In genomic region chr12:57129311-57130288, GRCh38 we compare ENCODE assay signal across 6 cellular contexts. TPM values are rescaled to one million over a fixed set of nuclear protein-coding genes. Genes with fewer than 3 reads are reported as not detected.
DNase-seq lines count a peak whose midpoint lies in the region; TF ChIP-seq lines count a peak whose summit lies in the region.

No MANE protein-coding gene starts in this region.

- H3K4me1 Mint-ChIP-seq in T-helper 1 cell treated with Interleukin-12 subunit alpha and Interleukin-12 subunit beta and Interleukin-4 antibody, amounts not matched to agents 30 μg/mL and 1 μg/mL, for 36 hours (ENCODE audit: low read depth) = peaks cover 4% of the 10 kb centered on the region
- peaks cover 26% of the 10 kb centered on the region for H3K4me1 Mint-ChIP-seq in glutamatergic neuron (ENCODE audit: low read depth, unreplicated experiment)

- no peak for DNase-seq in T-helper 1 cell
- peak; percentile 53 for DNase-seq in glutamatergic neuron
- peak in 2 of 49 donors; percentile 43 to 47 for DNase-seq in substantia nigra (lab: John Stamatoyannopoulos, UW)
- DNase-seq in stimulated activated CD4-positive, alpha-beta T cell treated with anti-CD3 and anti-CD28 coated beads, Interleukin-12 subunit alpha, Interleukin-12 subunit beta, amount 100 ng/mL, for 4 hours = no peak
- no peak for DNase-seq in occipital lobe (lab: John Stamatoyannopoulos, UW)

- H3K36me3 Mint-ChIP-seq in T-helper 1 cell treated with Interleukin-12 subunit alpha and Interleukin-12 subunit beta and Interleukin-4 antibody, amounts not matched to agents 30 μg/mL and 1 μg/mL, for 36 hours (ENCODE audit: low read depth) = no peaks in the 10 kb centered on the region
- H3K36me3 Mint-ChIP-seq in glutamatergic neuron (ENCODE audit: unreplicated experiment) = no peaks in the 10 kb centered on the region

- H3K27me3 Mint-ChIP-seq in T-helper 1 cell treated with Interleukin-12 subunit alpha and Interleukin-12 subunit beta and Interleukin-4 antibody, amounts not matched to agents 30 μg/mL and 1 μg/mL, for 36 hours (ENCODE audit: low read depth) = peaks cover 51% of the 10 kb centered on the region
- peaks cover 2% of the 10 kb centered on the region for H3K27me3 Mint-ChIP-seq in glutamatergic neuron (ENCODE audit: unreplicated experiment)

- no peaks in the 10 kb centered on the region for H3K9me3 Mint-ChIP-seq in T-helper 1 cell treated with Interleukin-12 subunit alpha and Interleukin-12 subunit beta and Interleukin-4 antibody, amounts not matched to agents 30 μg/mL and 1 μg/mL, for 36 hours
- H3K9me3 Mint-ChIP-seq in glutamatergic neuron (ENCODE audit: unreplicated experiment) = peaks cover 5% of the 10 kb centered on the region

- peak overlapping the region; percentile 80 for H3K27ac ChIP-seq in substantia nigra (ENCODE audit: low read depth, low read length, poor library complexity, severe bottlenecking)

- H3K4me3 Mint-ChIP-seq in T-helper 1 cell treated with Interleukin-12 subunit alpha and Interleukin-12 subunit beta and Interleukin-4 antibody, amounts not matched to agents 30 μg/mL and 1 μg/mL, for 36 hours = peak overlapping the region; percentile 59
- H3K4me3 Mint-ChIP-seq in glutamatergic neuron (ENCODE audit: unreplicated experiment) = peak overlapping the region; percentile 84

- H3K27ac Mint-ChIP-seq in T-helper 1 cell treated with Interleukin-12 subunit alpha and Interleukin-12 subunit beta and Interleukin-4 antibody, amounts not matched to agents 30 μg/mL and 1 μg/mL, for 36 hours = no peak overlapping the region
- H3K27ac Mint-ChIP-seq in glutamatergic neuron (ENCODE audit: unreplicated experiment) = peak overlapping the region; percentile 44

- TF ChIP-seq CTCF in glutamatergic neuron (IDR thresholded peaks at IDR 0.05; ENCODE audit: partially characterized antibody, unreplicated experiment) = no peak

RNA-seq across cellular contexts. Expression of gene LRP1, which starts 1.3 kb away (rescaled TPM):
- total RNA-seq in glutamatergic neuron (ENCODE audit: unreplicated experiment) (125 TPM), occipital lobe (65.4 TPM)

RNA-seq across cellular contexts. Expression of gene LRP1-AS, which starts 17.8 kb away (rescaled TPM):
- total RNA-seq in glutamatergic neuron (ENCODE audit: unreplicated experiment) = not detected
- not detected for total RNA-seq in occipital lobe

RNA-seq across cellular contexts. Expression of gene STAT6, which starts 18.4 kb away (rescaled TPM):
- total RNA-seq in glutamatergic neuron (ENCODE audit: unreplicated experiment) = 34.4 TPM
- 4.7 TPM for total RNA-seq in occipital lobe

RNA-seq across cellular contexts. Expression of gene NAB2, which starts 40.7 kb away (rescaled TPM):
- total RNA-seq in glutamatergic neuron (ENCODE audit: unreplicated experiment) = 20.0 TPM
- 33.2 TPM for total RNA-seq in occipital lobe

RNA-seq across cellular contexts. Expression of gene NEMP1, which starts 51.0 kb away (rescaled TPM):
- 11.5 TPM for total RNA-seq in glutamatergic neuron (ENCODE audit: unreplicated experiment)
- 7.6 TPM for total RNA-seq in occipital lobe
